25 cellular contexts compared by ENCODE assay signal in genomic region chr3:14285526-14285925, GRCh38.
A peak's percentile ranks its signal among the peaks of the same experiment; 100 is the strongest.
DNase-seq lines count a peak whose midpoint lies in the region; ATAC-seq and TF ChIP-seq lines count a peak whose summit lies in the region.
"Had no signal": no experiment of that assay in that cellular context is flagged by ENCODE, and none has a peak within 500 bp of the region (broad histone marks: within the 10 kb centered on the region; RNA-seq: fewer than 3 reads in every experiment).

No MANE protein-coding gene starts in this region.

- H3K9me3 ChIP-seq in T-helper 17 cell (ENCODE audit: control insufficient read depth, low read length, poor library complexity, severe bottlenecking) = no peaks in the 10 kb centered on the region
- H3K9me3 ChIP-seq: esophagus squamous epithelium, gastroesophageal sphincter, HAP-1, lower lobe of right lung, right atrium auricular region, stomach had no signal

- peak; percentile 62 for DNase-seq in Ammon's horn (ENCODE audit: low spot score)
- DNase-seq in Jurkat, Clone E6-1 (ENCODE audit: low read depth, low spot score) = peak; percentile 31
- DNase-seq in NCI-H82 (lab: John Stamatoyannopoulos, UW) = peak; percentile 99
- peak; percentile 96 for DNase-seq in myocyte (ENCODE audit: low read depth)
- no peak for DNase-seq in erythroblast (lab: John Stamatoyannopoulos, UW)
- DNase-seq in GF-D8 (lab: John Stamatoyannopoulos, UW) = no peak
- DNase-seq in T-helper 17 cell = no peak
- DNase-seq: activated CD4-positive, alpha-beta memory T cell treated with anti-CD3 and anti-CD28 coated beads for 36 hours; activated gamma-delta T cell treated with Interleukin-2 at 50 U/mL for 16 hours; COR-L47; effector memory CD4-positive, alpha-beta T cell; EL; esophagus squamous epithelium; Kasumi-1; kidney; lower lobe of right lung; NCI-H2029; NCI-H510A treated with DMSO at 0.1 percent for 48 hours; stomach; T1000; trophoblast cell had no signal

- no peak overlapping the region for H3K4me3 Mint-ChIP-seq in T-helper 17 cell
- H3K4me3 Mint-ChIP-seq: activated CD4-positive, alpha-beta memory T cell treated with anti-CD3 and anti-CD28 coated beads for 36 hours had no signal

- peaks cover 27% of the 10 kb centered on the region for H3K27me3 Mint-ChIP-seq in T-helper 17 cell

- H3K27ac Mint-ChIP-seq in T-helper 17 cell = no peak overlapping the region
- H3K27ac Mint-ChIP-seq: activated CD4-positive, alpha-beta memory T cell treated with anti-CD3 and anti-CD28 coated beads for 36 hours had no signal

- H3K4me1 Mint-ChIP-seq in T-helper 17 cell = peaks cover 7% of the 10 kb centered on the region

- TF ChIP-seq POLR2A in erythroblast (IDR thresholded peaks at IDR 0.05; ENCODE audit: low read length) = no peak

- no peaks in the 10 kb centered on the region for H3K36me3 Mint-ChIP-seq in T-helper 17 cell (ENCODE audit: low read depth)
- H3K36me3 Mint-ChIP-seq: activated CD4-positive, alpha-beta memory T cell treated with anti-CD3 and anti-CD28 coated beads for 36 hours had no signal

- no peak for ATAC-seq in T-helper 17 cell
- no peak for ATAC-seq in HG03354 (IDR thresholded peaks at IDR 0.05; ENCODE audit: poor library complexity, severe bottlenecking, unreplicated experiment)
- ATAC-seq: gastroesophageal sphincter, lower lobe of right lung had no signal

- H3K4me3 ChIP-seq in Jurkat, Clone E6-1 (ENCODE audit: low read length) = no peak overlapping the region
- H3K4me3 ChIP-seq: esophagus squamous epithelium, gastroesophageal sphincter, HAP-1, lower lobe of right lung, right atrium auricular region, stomach had no signal

Comparison
In these comparisons a context has a peak if more than half of its experiments do, and no peak if none do; other contexts are left out.
1. DNase-seq: peak in Ammon's horn (single experiment), Jurkat, Clone E6-1 (single experiment), NCI-H82 (single experiment) and myocyte (single experiment); none in erythroblast (0 of 2), GF-D8 (single experiment) and T-helper 17 cell (0 of 3).